1 cellular context compared by ENCODE assay signal in the genomic region with DNA sequence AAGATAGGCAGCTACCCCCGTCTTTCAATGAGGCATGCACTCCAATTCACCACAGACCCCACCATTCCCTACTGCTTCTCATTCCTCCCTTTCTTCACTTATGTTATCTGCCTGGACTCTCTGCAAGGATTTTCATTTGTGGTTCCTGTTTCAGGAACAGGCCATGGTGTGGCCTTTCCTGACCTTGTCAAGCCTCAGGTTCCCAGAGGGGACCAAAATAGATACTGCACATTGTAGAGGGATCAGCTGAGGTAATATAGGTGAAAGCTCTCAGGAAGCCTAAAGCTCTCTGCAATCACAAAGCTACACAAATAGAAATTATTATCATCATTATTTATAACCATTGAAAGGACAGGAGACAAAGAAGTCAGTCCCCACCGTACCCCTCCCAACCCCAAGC. TPM values are rescaled to one million over a fixed set of nuclear protein-coding genes. Genes with fewer than 3 reads are reported as not detected.
"Had no signal": no experiment of that assay in that cellular context is flagged by ENCODE, and none has a peak within 500 bp of the region (broad histone marks: within the 10 kb centered on the region; RNA-seq: fewer than 3 reads in every experiment).

No MANE protein-coding gene starts in this region.

RNA-seq across cellular contexts. Expression of a gene that starts 50.6 kb away (rescaled TPM):
- total RNA-seq: H4 had no signal
